ENCODE assay signal across 8 cellular contexts in the genomic region with DNA sequence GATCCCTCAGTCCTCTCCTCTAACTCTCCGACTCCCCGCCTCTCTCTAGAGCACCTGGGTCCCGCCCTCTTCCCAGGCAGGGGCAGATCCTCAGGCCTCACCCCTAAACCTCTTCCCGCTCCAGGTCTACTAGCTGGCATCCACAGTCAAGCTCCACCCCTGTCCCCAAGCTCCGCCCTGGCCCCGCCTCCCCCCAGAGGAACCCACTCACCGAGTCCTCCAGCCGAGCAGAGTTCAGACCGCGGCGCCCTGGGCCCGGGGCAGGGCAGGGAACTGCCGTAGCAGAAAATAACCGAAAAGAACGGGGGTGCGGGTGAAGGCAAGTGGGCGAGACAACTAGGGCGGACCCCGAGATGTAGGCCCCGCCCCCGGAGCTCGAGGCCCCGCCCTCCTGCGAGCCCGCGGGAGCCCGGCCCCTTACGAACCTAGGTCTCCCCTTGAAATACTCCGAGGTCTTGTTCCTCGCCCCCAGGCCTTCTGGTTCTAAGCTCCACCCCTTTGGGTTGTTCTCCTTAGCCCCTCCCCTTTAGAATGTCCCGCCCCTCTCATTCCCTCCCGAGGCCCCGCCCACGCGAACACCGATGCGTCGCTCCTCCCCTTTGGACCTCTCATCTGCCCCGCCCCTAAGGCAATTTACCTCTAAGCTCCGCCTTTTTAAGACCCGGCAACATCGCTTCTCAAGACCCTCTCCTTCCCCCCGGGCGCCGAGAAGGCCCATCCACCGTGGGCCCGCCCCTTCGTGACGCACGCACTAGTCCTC. TPM values are rescaled to one million over a fixed set of nuclear protein-coding genes. Genes with fewer than 3 reads are reported as not detected.
DNase-seq lines count a peak whose midpoint lies in the region; ATAC-seq and TF ChIP-seq lines count a peak whose summit lies in the region.

A gene with protein sequence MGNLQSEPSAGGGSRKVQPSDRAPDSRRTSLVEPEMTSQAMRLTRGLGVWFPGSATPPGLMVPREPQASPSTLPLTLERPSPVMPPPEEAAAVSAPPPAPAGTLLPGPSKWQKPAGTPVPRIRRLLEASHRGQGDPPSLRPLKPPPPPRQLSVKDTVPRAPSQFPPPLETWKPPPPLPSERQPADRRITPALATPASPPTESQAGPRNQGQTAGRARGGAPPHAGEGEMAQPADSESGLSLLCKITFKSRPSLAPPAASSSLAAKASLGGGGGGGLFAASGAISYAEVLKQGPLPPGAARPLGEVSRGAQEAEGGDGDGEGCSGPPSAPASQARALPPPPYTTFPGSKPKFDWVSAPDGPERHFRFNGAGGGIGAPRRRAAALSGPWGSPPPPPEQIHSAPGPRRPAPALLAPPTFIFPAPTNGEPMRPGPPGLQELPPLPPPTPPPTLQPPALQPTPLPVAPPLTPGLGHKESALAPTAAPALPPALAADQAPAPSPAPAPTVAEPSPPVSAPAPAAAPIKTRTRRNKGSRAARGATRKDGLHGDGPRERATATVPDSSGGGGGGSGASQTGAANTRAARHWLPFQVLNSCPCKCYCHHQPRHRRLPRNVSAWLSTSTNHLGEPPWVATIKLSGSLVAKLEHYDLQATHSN (minus strand): TSS at position 485 of the 760 bp plus-strand sequence. CDS start 773 bp downstream, outside the sequence.

- no peak for TF ChIP-seq CTCF in fibroblast of villous mesenchyme (IDR thresholded peaks at IDR 0.05; ENCODE audit: insufficient read depth, low read depth, low read length)
- no peak for TF ChIP-seq CTCF in nephron (IDR thresholded peaks at IDR 0.05; ENCODE audit: unreplicated experiment in 3 of 3)

- peak within 1 kb of the TSS; percentile 89 to 94 (median 92) for H3K4me3 Mint-ChIP-seq in nephron
- H3K4me3 Mint-ChIP-seq in stimulated activated naive B cell treated with anti-CD40 and anti-IgM and Interleukin-4, amounts not matched to agents 10 μg/mL and 1 μg/mL and 100 μg/mL, for 72 hours, result peak within 1 kb of the TSS; percentile 86 to 87

- H3K9me3 Mint-ChIP-seq in nephron, result no peaks in the 10 kb centered on the region
- H3K9me3 Mint-ChIP-seq in stimulated activated naive B cell treated with anti-CD40 and anti-IgM and Interleukin-4, amounts not matched to agents 10 μg/mL and 1 μg/mL and 100 μg/mL, for 72 hours, result no peaks in the 10 kb centered on the region

- H3K4me1 Mint-ChIP-seq in nephron, result peaks cover 16% of the 10 kb centered on the region
- peaks cover 20 to 44% of the 10 kb centered on the region in 2 donors for H3K4me1 Mint-ChIP-seq in stimulated activated naive B cell treated with anti-CD40 and anti-IgM and Interleukin-4, amounts not matched to agents 10 μg/mL and 1 μg/mL and 100 μg/mL, for 72 hours

- peak; percentile 75 to 79 for DNase-seq in Kasumi-1 (lab: John Stamatoyannopoulos, UW)
- DNase-seq in SHP77 (lab: John Stamatoyannopoulos, UW), result peak; percentile 93 to 95
- peak; percentile 91 for DNase-seq in activated effector memory CD4-positive, alpha-beta T cell treated with anti-CD3 and anti-CD28 coated beads, Interleukin-2, amount 50 U/mL, for 16 hours
- peak; percentile 97 for DNase-seq in fibroblast of villous mesenchyme (ENCODE audit: low read depth)
- peak; percentile 69 for DNase-seq in stimulated activated naive B cell treated with anti-CD40 and anti-IgM and Interleukin-4, amounts not matched to agents 10 μg/mL and 1 μg/mL and 100 μg/mL, for 72 hours
- no peak for DNase-seq in NK-92 (lab: John Stamatoyannopoulos, UW; ENCODE audit: unreplicated experiment)

- peaks cover 17% of the 10 kb centered on the region for H3K36me3 Mint-ChIP-seq in nephron (ENCODE audit: low read depth)
- peaks cover 30 to 35% of the 10 kb centered on the region in 2 donors for H3K36me3 Mint-ChIP-seq in stimulated activated naive B cell treated with anti-CD40 and anti-IgM and Interleukin-4, amounts not matched to agents 10 μg/mL and 1 μg/mL and 100 μg/mL, for 72 hours

- H3K27ac Mint-ChIP-seq in nephron, result peak within 1 kb of the TSS; percentile 20 to 71 (median 69)
- H3K27ac Mint-ChIP-seq in stimulated activated naive B cell treated with anti-CD40 and anti-IgM and Interleukin-4, amounts not matched to agents 10 μg/mL and 1 μg/mL and 100 μg/mL, for 72 hours, result peak within 1 kb of the TSS; percentile 77

- H3K4me3 ChIP-seq in fibroblast of villous mesenchyme (ENCODE audit: low read depth, low read length), result peak within 1 kb of the TSS; percentile 85

- peaks cover 38% of the 10 kb centered on the region for H3K27me3 Mint-ChIP-seq in nephron (ENCODE audit: low read depth)
- peaks cover 31 to 38% of the 10 kb centered on the region in 2 donors for H3K27me3 Mint-ChIP-seq in stimulated activated naive B cell treated with anti-CD40 and anti-IgM and Interleukin-4, amounts not matched to agents 10 μg/mL and 1 μg/mL and 100 μg/mL, for 72 hours

- ATAC-seq in GM18502 (IDR thresholded peaks at IDR 0.05; ENCODE audit: poor library complexity, unreplicated experiment), result peak; percentile 52
- ATAC-seq in stimulated activated naive B cell treated with anti-CD40 and anti-IgM and Interleukin-4, amounts not matched to agents 10 μg/mL and 1 μg/mL and 100 μg/mL, for 72 hours (replicated peaks), result peak; percentile 81 to 82

RNA-seq across cellular contexts. Expression of the gene that starts here (rescaled TPM):
- total RNA-seq in fibroblast of villous mesenchyme, result 0.32 and 0.86 TPM in 2 replicates

Comparison
In these comparisons a context has a peak if more than half of its experiments do, and no peak if none do; other contexts are left out.
1. Peak in DNase-seq and H3K4me3 ChIP-seq in fibroblast of villous mesenchyme; RNA of the gene not detected or under 1 TPM.